Comparison of ENCODE assay signal across 2 cellular contexts in genomic region chr3:168139947-168140346, GRCh38.
TF ChIP-seq lines count a peak whose summit lies in the region.

No MANE protein-coding gene starts in this region.

TF ChIP-seq in IMR-90, 13 proteins besides CTCF, POLR2A, EP300 and RAD21:
- TF ChIP-seq MXI1 (IDR thresholded peaks at IDR 0.05; ENCODE audit: borderline replicate concordance, low read depth, low read length) (no peak), SMC3 (IDR thresholded peaks at IDR 0.05; ENCODE audit: low read depth, low read length) (no peak), USF2 (IDR thresholded peaks at IDR 0.05; ENCODE audit: low read depth, low read length) (no peak), FOS (IDR thresholded peaks at IDR 0.05; ENCODE audit: low read depth, low read length) (no peak), CHD1 (IDR thresholded peaks at IDR 0.05; ENCODE audit: low read depth, low read length) (no peak), BHLHE40 (IDR thresholded peaks at IDR 0.05; ENCODE audit: low read depth, low read length) (no peak), CEBPB (IDR thresholded peaks at IDR 0.05; ENCODE audit: low read depth, low read length) (no peak), RFX5 (IDR thresholded peaks at IDR 0.05; ENCODE audit: low read depth, low read length) (no peak), NFE2L2 (IDR thresholded peaks at IDR 0.05; ENCODE audit: low read depth, low read length) (no peak), RCOR1 (IDR thresholded peaks at IDR 0.05; ENCODE audit: insufficient replicate concordance, low read length) (no peak), ELK1 (IDR thresholded peaks at IDR 0.05; ENCODE audit: borderline replicate concordance, low read depth, low read length) (no peak), MAZ (IDR thresholded peaks at IDR 0.05; ENCODE audit: borderline replicate concordance, low read depth, low read length) (no peak), MAFK (IDR thresholded peaks at IDR 0.05; ENCODE audit: low read depth, low read length) (no peak)
TF ChIP-seq in IMR-90: peak in this region for 0.

TF ChIP-seq in K562, 482 proteins besides CTCF, POLR2A, EP300 and RAD21:
- TF ChIP-seq KLF6 (CRISPR knock-in tag; IDR thresholded peaks at IDR 0.05; ENCODE audit: borderline replicate concordance) (no peak), ZNF347 (CRISPR knock-in tag; IDR thresholded peaks at IDR 0.05; ENCODE audit: low read depth) (no peak), TEAD2 (tag; IDR thresholded peaks at IDR 0.05) (no peak), POLR2H (tag; IDR thresholded peaks at IDR 0.05; ENCODE audit: low read depth) (no peak), ZNF717 (CRISPR knock-in tag; IDR thresholded peaks at IDR 0.05) (no peak), CUX1 (CRISPR knock-in tag; IDR thresholded peaks at IDR 0.05) (no peak), CEBPB (tag; IDR thresholded peaks at IDR 0.05) (no peak), ZFP36 (IDR thresholded peaks at IDR 0.05; ENCODE audit: low read depth, low read length, partially characterized antibody) (no peak), E2F3 (CRISPR knock-in tag; IDR thresholded peaks at IDR 0.05) (no peak), ZNF561 (CRISPR knock-in tag; conservative IDR thresholded peaks at IDR 0.05) (no peak)
